Comparison of ENCODE assay signal across 8 cellular contexts in genomic region chr10:3091346-3091787, GRCh38. TPM values are rescaled to one million over a fixed set of nuclear protein-coding genes. Genes with fewer than 3 reads are reported as not detected.
DNase-seq lines count a peak whose midpoint lies in the region; ATAC-seq and TF ChIP-seq lines count a peak whose summit lies in the region.

No MANE protein-coding gene starts in this region.

- intact Hi-C loops in sigmoid colon (cut with DNase I) = no loop called here

- peaks cover 22% of the 10 kb centered on the region for H3K4me1 Mint-ChIP-seq in endothelial cell (ENCODE audit: unreplicated experiment)

- H3K4me3 Mint-ChIP-seq in endothelial cell (ENCODE audit: unreplicated experiment) = peak overlapping the region; percentile 37

- H3K27me3 Mint-ChIP-seq in endothelial cell (ENCODE audit: unreplicated experiment) = peaks cover 2% of the 10 kb centered on the region

- H3K27ac Mint-ChIP-seq in endothelial cell (ENCODE audit: unreplicated experiment) = no peak overlapping the region

- 70 to 71% methylated on average over 12 of the region's 12 CpGs for WGBS in sigmoid colon, 2 donors

- no peaks in the 10 kb centered on the region for H3K9me3 Mint-ChIP-seq in endothelial cell (ENCODE audit: unreplicated experiment)

- no peaks in the 10 kb centered on the region for H3K36me3 ChIP-seq in sigmoid colon

- ATAC-seq in GM21526 (IDR thresholded peaks at IDR 0.05; ENCODE audit: low FRiP score, unreplicated experiment) (peak; percentile 51), SK-N-SH treated with all-trans-retinoic acid at 6 μM for 48 hours (peak; percentile 33), GM21723 (IDR thresholded peaks at IDR 0.05; ENCODE audit: unreplicated experiment) (no peak)

- DNase-seq in endothelial cell (ENCODE audit: low spot score) (no peak), sigmoid colon (no peak), NCI-H2196 treated with DMSO at 0.1 percent for 48 hours (lab: John Stamatoyannopoulos, UW; ENCODE audit: unreplicated experiment) (no peak), NCI-H128 (lab: John Stamatoyannopoulos, UW; ENCODE audit: unreplicated experiment) (no peak), NCI-H2107 (lab: John Stamatoyannopoulos, UW) (no peak)

- no peak for TF ChIP-seq CTCF in endothelial cell (IDR thresholded peaks at IDR 0.05; ENCODE audit: unreplicated experiment)
- TF ChIP-seq CTCF in sigmoid colon (IDR thresholded peaks at IDR 0.05) = no peak

- no peak overlapping the region for H3K4me3 ChIP-seq in sigmoid colon

- TF ChIP-seq POLR2A in sigmoid colon (IDR thresholded peaks at IDR 0.05) = no peak

- H3K36me3 Mint-ChIP-seq in endothelial cell (ENCODE audit: low read depth, unreplicated experiment) = peaks cover 5% of the 10 kb centered on the region

- H3K9me3 ChIP-seq in sigmoid colon = no peaks in the 10 kb centered on the region

- peak overlapping the region; percentile 56 to 84 (median 76) for H3K27ac ChIP-seq in sigmoid colon

- H3K27me3 ChIP-seq in sigmoid colon = no peaks in the 10 kb centered on the region

- TF ChIP-seq EP300 in sigmoid colon (IDR thresholded peaks at IDR 0.05) = no peak

- H3K4me1 ChIP-seq in sigmoid colon = peaks cover 0 to 58% (median 45%) of the 10 kb centered on the region in 4 donors

TF ChIP-seq in SK-N-SH treated with all-trans-retinoic acid at 6 μM for 48 hours, 23 proteins besides CTCF, POLR2A, EP300 and RAD21:
- TF ChIP-seq ZC3H10 (CRISPR knock-in tag; IDR thresholded peaks at IDR 0.05) (no peak), PPARA (CRISPR knock-in tag; IDR thresholded peaks at IDR 0.05; ENCODE audit: borderline replicate concordance) (no peak), ZFP30 (CRISPR knock-in tag; IDR thresholded peaks at IDR 0.05) (no peak), ESRRG (CRISPR knock-in tag; IDR thresholded peaks at IDR 0.05) (no peak), BACH2 (CRISPR knock-in tag; IDR thresholded peaks at IDR 0.05; ENCODE audit: borderline replicate concordance) (no peak), PATZ1 (CRISPR knock-in tag; IDR thresholded peaks at IDR 0.05; ENCODE audit: borderline replicate concordance) (no peak), CSDC2 (CRISPR knock-in tag; IDR thresholded peaks at IDR 0.05) (no peak), CSRNP3 (CRISPR knock-in tag; IDR thresholded peaks at IDR 0.05) (no peak), ZNF565 (CRISPR knock-in tag; conservative IDR thresholded peaks at IDR 0.05; ENCODE audit: low read depth) (no peak), ARNTL (CRISPR knock-in tag; IDR thresholded peaks at IDR 0.05; ENCODE audit: borderline replicate concordance, low read depth) (no peak), ISL1 (CRISPR knock-in tag; IDR thresholded peaks at IDR 0.05) (no peak), OSR1 (CRISPR knock-in tag; IDR thresholded peaks at IDR 0.05) (no peak), ZNF8 (CRISPR knock-in tag; IDR thresholded peaks at IDR 0.05) (no peak), GLIS3 (CRISPR knock-in tag; IDR thresholded peaks at IDR 0.05) (no peak), TCF4 (CRISPR knock-in tag; IDR thresholded peaks at IDR 0.05; ENCODE audit: borderline replicate concordance) (no peak), SNAI2 (CRISPR knock-in tag; IDR thresholded peaks at IDR 0.05) (no peak), TSHZ2 (CRISPR knock-in tag; IDR thresholded peaks at IDR 0.05) (no peak)
- TF ChIP-seq, protein P1, sequence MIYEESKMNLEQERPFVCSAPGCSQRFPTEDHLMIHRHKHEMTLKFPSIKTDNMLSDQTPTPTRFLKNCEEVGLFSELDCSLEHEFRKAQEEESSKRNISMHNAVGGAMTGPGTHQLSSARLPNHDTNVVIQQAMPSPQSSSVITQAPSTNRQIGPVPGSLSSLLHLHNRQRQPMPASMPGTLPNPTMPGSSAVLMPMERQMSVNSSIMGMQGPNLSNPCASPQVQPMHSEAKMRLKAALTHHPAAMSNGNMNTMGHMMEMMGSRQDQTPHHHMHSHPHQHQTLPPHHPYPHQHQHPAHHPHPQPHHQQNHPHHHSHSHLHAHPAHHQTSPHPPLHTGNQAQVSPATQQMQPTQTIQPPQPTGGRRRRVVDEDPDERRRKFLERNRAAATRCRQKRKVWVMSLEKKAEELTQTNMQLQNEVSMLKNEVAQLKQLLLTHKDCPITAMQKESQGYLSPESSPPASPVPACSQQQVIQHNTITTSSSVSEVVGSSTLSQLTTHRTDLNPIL (CRISPR knock-in tag; IDR thresholded peaks at IDR 0.05; ENCODE audit: low read depth) = no peak

RNA-seq across cellular contexts. Expression of gene PFKP, which starts 24.0 kb away (rescaled TPM):
- total RNA-seq in endothelial cell (ENCODE audit: unreplicated experiment) (52.3 TPM), sigmoid colon (10 to 100 TPM; 27.5 to 94.7 (median 58.4) TPM)
- 100 to 1,000 TPM in 1 of 3 donors, 10 to 100 TPM in 2; 26.4 to 105 (median 40.2) TPM for polyA plus RNA-seq in sigmoid colon
